Comparison of ENCODE assay signal across 9 cellular contexts in genomic region chr1:160083968-160084770, GRCh38. TPM values are rescaled to one million over a fixed set of nuclear protein-coding genes. Genes with fewer than 3 reads are reported as not detected.
DNase-seq lines count a peak whose midpoint lies in the region; ATAC-seq, FAIRE-seq and TF ChIP-seq lines count a peak whose summit lies in the region.
"Had no signal": no experiment of that assay in that cellular context is flagged by ENCODE, and none has a peak within 500 bp of the region (broad histone marks: within the 10 kb centered on the region; RNA-seq: fewer than 3 reads in every experiment).

No MANE protein-coding gene starts in this region.

- H3K4me2 ChIP-seq in A549, result peak overlapping the region; percentile 89

- CTCF ChIA-PET in A549 (lab: Yijun Ruan, JAX), result interaction anchor here (0.5 to 16.8 kb wide), 38 partner anchors 9 to 924 kb away, joined by 3 to 409 read pairs (median 6); partner anchors contain the start of genes IGSF8, KCNJ10 and PIGM

- ATAC-seq in A549 (peak; percentile 75 to 86), GM19324 (IDR thresholded peaks at IDR 0.05; ENCODE audit: low FRiP score, unreplicated experiment) (peak; percentile 64)

- H3K4me1 ChIP-seq in A549 (0 out of 3 replicates have a peak, but pooled peaks cover 2% of the 10 kb centered on the region), endodermal cell (ENCODE audit: control insufficient read depth, insufficient read depth, low read length) (no peaks in the 10 kb centered on the region), mucosa of rectum (ENCODE audit: control insufficient read depth in 2 of 2, insufficient read depth in 2 of 2, low read length in 2 of 2) (peaks cover 0 to 4% of the 10 kb centered on the region in 2 donors)

- no peaks in the 10 kb centered on the region for H3K36me3 ChIP-seq in endodermal cell (ENCODE audit: control insufficient read depth, insufficient read depth, low read length)
- no peaks in the 10 kb centered on the region for H3K36me3 ChIP-seq in mucosa of rectum (ENCODE audit: control insufficient read depth in 2 of 2, insufficient read depth in 2 of 2, low read length in 2 of 2)

- peaks cover 2% of the 10 kb centered on the region for H3K4me1 Mint-ChIP-seq in endodermal cell

- H3K27ac ChIP-seq in A549 (peak overlapping the region; percentile 39 to 56; a peak in 3 of 6 replicates), endodermal cell (ENCODE audit: low read depth, low read length) (no peak overlapping the region), mucosa of rectum (ENCODE audit: low read depth in 2 of 2, low read length in 2 of 2) (no peak overlapping the region)

- no peak overlapping the region for H3K27ac Mint-ChIP-seq in endodermal cell

- H3K4me3 Mint-ChIP-seq in endodermal cell, result peak overlapping the region; percentile 26

- TF ChIP-seq RAD21 in A549 (conservative IDR thresholded peaks at IDR 0.05 in 1 of 2, IDR thresholded peaks at IDR 0.05 in 1 of 2), result peak; percentile 57 to 68

- H3K9me3 ChIP-seq in A549, result no peaks in the 10 kb centered on the region
- no peaks in the 10 kb centered on the region for H3K9me3 ChIP-seq in endodermal cell (ENCODE audit: control insufficient read depth, low read length)
- H3K9me3 ChIP-seq in mucosa of rectum (ENCODE audit: control insufficient read depth in 2 of 2, low read length in 2 of 2), result no peaks in the 10 kb centered on the region

- FAIRE-seq in A549 (lab: Jason Lieb, UNC), result no peak
- no peak for FAIRE-seq in H54 (lab: Jason Lieb, UNC)
- FAIRE-seq: G401.6 had no signal

- POLR2A ChIA-PET in A549 (lab: Yijun Ruan, JAX), result no interaction called here

- no peak overlapping the region for H3K9ac ChIP-seq in endodermal cell (ENCODE audit: extremely low read depth, low read length, poor library complexity, severe bottlenecking)
- peak overlapping the region in 1 of 2 donors; percentile 45 for H3K9ac ChIP-seq in mucosa of rectum (ENCODE audit: low read depth in 1 of 2, low read length in 2 of 2)

- TF ChIP-seq EP300 in A549 (IDR thresholded peaks at IDR 0.05), result no peak

- H3K4me3 ChIP-seq in A549, result peak overlapping the region; percentile 44
- H3K4me3 ChIP-seq in endodermal cell (ENCODE audit: low read length), result peak overlapping the region; percentile 48
- peak overlapping the region; percentile 55 to 62 for H3K4me3 ChIP-seq in mucosa of rectum (ENCODE audit: low read length in 2 of 2)

- DNase-seq in A549 (ENCODE audit: low read depth in 1 of 2, low spot score in 1 of 2) (peak; percentile 76 to 77), NCI-H2081 (lab: John Stamatoyannopoulos, UW) (peak; percentile 87 to 88), endodermal cell (peak; percentile 96), H54 (ENCODE audit: insufficient read length, low spot score) (no peak)
- DNase-seq in activated CD8-positive, alpha-beta memory T cell treated with anti-CD3 and anti-CD28 coated beads, Interleukin-2, amount 50 U/mL, for 4 hours, result peak; percentile 79
- DNase-seq in stimulated activated CD8-positive, alpha-beta memory T cell treated with anti-CD3 and anti-CD28 coated beads, Interleukin-7, amount 100 ng/mL, for 48 hours (ENCODE audit: extremely low read depth in 1 of 2, low read depth in 1 of 2), result peak; percentile 26 to 42

- 35% methylated on average over 13 of the region's 96 CpGs for WGBS in A549 (ENCODE audit: missing lambda C conversion rate)
- WGBS in endodermal cell (ENCODE audit: insufficient coverage in 1 of 2, insufficient read length in 1 of 2), 2 experiments, result 45 to 52% methylated on average over 80 to 96 of the region's 96 CpGs

- TF ChIP-seq POLR2A in A549 (IDR thresholded peaks at IDR 0.05; ENCODE audit: low read length) (no peak), H54 (IDR thresholded peaks at IDR 0.05; ENCODE audit: low read depth, low read length) (no peak)

- peaks cover 71% of the 10 kb centered on the region for H3K27me3 ChIP-seq in endodermal cell (ENCODE audit: control insufficient read depth, insufficient read depth, low read length, poor library complexity, severe bottlenecking)
- peaks cover 27 to 36% of the 10 kb centered on the region in 2 donors for H3K27me3 ChIP-seq in mucosa of rectum (ENCODE audit: control insufficient read depth in 2 of 2, insufficient read depth in 2 of 2, low read length in 2 of 2)

- H3K27me3 Mint-ChIP-seq in endodermal cell (ENCODE audit: insufficient read depth), result peaks cover 78% of the 10 kb centered on the region

- H3K36me3 Mint-ChIP-seq in endodermal cell (ENCODE audit: low read depth), result peaks cover 1% of the 10 kb centered on the region

- TF ChIP-seq CTCF in A549 (IDR thresholded peaks at IDR 0.05), result peak; percentile 87
- TF ChIP-seq CTCF in endodermal cell (conservative IDR thresholded peaks at IDR 0.05), result peak; percentile 94

- no peaks in the 10 kb centered on the region for H3K9me3 Mint-ChIP-seq in endodermal cell

TF ChIP-seq in A549, 52 proteins besides CTCF, POLR2A, EP300 and RAD21:
- TF ChIP-seq MAX (IDR thresholded peaks at IDR 0.05), result peak; percentile 95
- TF ChIP-seq ZSCAN20 (CRISPR knock-in tag; IDR thresholded peaks at IDR 0.05), result no peak
- TF ChIP-seq SMC3 (IDR thresholded peaks at IDR 0.05), result peak; percentile 84
- peak; percentile 81 for TF ChIP-seq E2F6 (IDR thresholded peaks at IDR 0.05; ENCODE audit: borderline replicate concordance, low read depth)

RNA-seq across cellular contexts. Expression of gene KCNJ9, which starts 2.8 kb away (rescaled TPM):
- not detected in 2 replicates for polyA plus RNA-seq in A549 (2011; rRNA removed)
- not detected in 2 replicates for polyA plus RNA-seq in A549 (2012; cell fraction: cytosol; rRNA removed)
- not detected in 2 replicates for polyA plus RNA-seq in A549 (2012; cell fraction: nucleus; rRNA removed)
- not detected in 3 replicates for polyA plus RNA-seq in A549 (2017; fragmentation: RNase III; extraction: RNeasy Plus Mini Kit Qiagen cat#74134 plus additional on column Dnase treatment)
- not detected in 2 replicates for polyA minus RNA-seq in A549 (2011; rRNA and poly(A)+ RNA removed)
- not detected for total RNA-seq in endodermal cell
- 0.36 TPM for polyA plus RNA-seq in endodermal cell (2013, experiment 1 of 2)
- 0.17 TPM for polyA plus RNA-seq in endodermal cell (2013, experiment 2 of 2)

RNA-seq across cellular contexts. Expression of gene KCNJ10, which starts 14.2 kb away (rescaled TPM):
- polyA plus RNA-seq in A549 (2011; rRNA removed) (not detected in 2 replicates), A549 (2017; fragmentation: RNase III; extraction: RNeasy Plus Mini Kit Qiagen cat#74134 plus additional on column Dnase treatment) (0.05 to 0.09 TPM (median 0.05 TPM) in 3 replicates)
- polyA plus RNA-seq in A549 (2012; cell fraction: cytosol; rRNA removed), result not detected in 2 replicates
- polyA plus RNA-seq in A549 (2012; cell fraction: nucleus; rRNA removed), result 0.07 TPM in 1 of 2 replicates, not detected in the other
- polyA minus RNA-seq in A549 (2011; rRNA and poly(A)+ RNA removed), result not detected in 2 replicates
- under 1 TPM in 1 of 2 donors, not detected in 1; 0.26 TPM for total RNA-seq in endodermal cell
- 1.2 TPM for polyA plus RNA-seq in endodermal cell (2013, experiment 1 of 2)
- polyA plus RNA-seq in endodermal cell (2013, experiment 2 of 2), result 1.9 TPM

RNA-seq across cellular contexts. Expression of gene IGSF8, which starts 14.2 kb away (rescaled TPM):
- 7.3 and 8.3 TPM in 2 replicates for polyA plus RNA-seq in A549 (2011; rRNA removed)
- 12.5 and 16.2 TPM in 2 replicates for polyA plus RNA-seq in A549 (2012; cell fraction: cytosol; rRNA removed)
- polyA plus RNA-seq in A549 (2012; cell fraction: nucleus; rRNA removed), result 34.3 and 45.1 TPM in 2 replicates
- 6.3 to 8.5 TPM (median 7.8 TPM) in 3 replicates for polyA plus RNA-seq in A549 (2017; fragmentation: RNase III; extraction: RNeasy Plus Mini Kit Qiagen cat#74134 plus additional on column Dnase treatment)
- polyA minus RNA-seq in A549 (2011; rRNA and poly(A)+ RNA removed), result 6.4 and 6.5 TPM in 2 replicates
- 10 to 100 TPM; 34.5 to 35.9 TPM for total RNA-seq in endodermal cell
- 42.1 TPM for polyA plus RNA-seq in endodermal cell (2013, experiment 1 of 2)
- polyA plus RNA-seq in endodermal cell (2013, experiment 2 of 2), result 37.2 TPM

RNA-seq across cellular contexts. Expression of gene ATP1A2, which starts 31.4 kb away (rescaled TPM):
- polyA plus RNA-seq in A549 (2011; rRNA removed) (0.07 and 0.09 TPM in 2 replicates), A549 (2017; fragmentation: RNase III; extraction: RNeasy Plus Mini Kit Qiagen cat#74134 plus additional on column Dnase treatment) (0.10 to 0.13 TPM in 2 of 3 replicates, not detected in the other)
- polyA plus RNA-seq in A549 (2012; cell fraction: cytosol; rRNA removed), result 0.04 and 0.07 TPM in 2 replicates
- 0.34 and 0.61 TPM in 2 replicates for polyA plus RNA-seq in A549 (2012; cell fraction: nucleus; rRNA removed)
- 0.70 and 0.92 TPM in 2 replicates for polyA minus RNA-seq in A549 (2011; rRNA and poly(A)+ RNA removed)
- total RNA-seq in endodermal cell, result 1 to 10 TPM; 3.0 to 3.2 TPM
- 130 TPM for polyA plus RNA-seq in endodermal cell (2013, experiment 1 of 2)
- 110 TPM for polyA plus RNA-seq in endodermal cell (2013, experiment 2 of 2)

RNA-seq across cellular contexts. Expression of gene PIGM, which starts 52.4 kb away (rescaled TPM):
- 6.3 and 7.2 TPM in 2 replicates for polyA plus RNA-seq in A549 (2011; rRNA removed)
- polyA plus RNA-seq in A549 (2012; cell fraction: cytosol; rRNA removed), result 2.2 and 2.6 TPM in 2 replicates
- polyA plus RNA-seq in A549 (2012; cell fraction: nucleus; rRNA removed), result 1.5 and 2.1 TPM in 2 replicates
- 4.8 to 5.3 TPM (median 5.0 TPM) in 3 replicates for polyA plus RNA-seq in A549 (2017; fragmentation: RNase III; extraction: RNeasy Plus Mini Kit Qiagen cat#74134 plus additional on column Dnase treatment)
- polyA minus RNA-seq in A549 (2011; rRNA and poly(A)+ RNA removed), result 3.1 and 3.6 TPM in 2 replicates
- 1 to 10 TPM; 4.6 to 5.2 TPM for total RNA-seq in endodermal cell
- polyA plus RNA-seq in endodermal cell (2013, experiment 1 of 2), result 6.7 TPM
- polyA plus RNA-seq in endodermal cell (2013, experiment 2 of 2), result 5.5 TPM

Comparison
In these comparisons a context has a peak if more than half of its experiments do, and no peak if none do; other contexts are left out.
1. H3K27ac ChIP-seq: peak in A549 (2 of 2); none in endodermal cell (single experiment) and mucosa of rectum (0 of 2).
2. Peak in every context shown above with its lines, with median percentiles within 50 percentile points of each other: H3K4me3 ChIP-seq.